15 cellular contexts compared by ENCODE assay signal in the genomic region with DNA sequence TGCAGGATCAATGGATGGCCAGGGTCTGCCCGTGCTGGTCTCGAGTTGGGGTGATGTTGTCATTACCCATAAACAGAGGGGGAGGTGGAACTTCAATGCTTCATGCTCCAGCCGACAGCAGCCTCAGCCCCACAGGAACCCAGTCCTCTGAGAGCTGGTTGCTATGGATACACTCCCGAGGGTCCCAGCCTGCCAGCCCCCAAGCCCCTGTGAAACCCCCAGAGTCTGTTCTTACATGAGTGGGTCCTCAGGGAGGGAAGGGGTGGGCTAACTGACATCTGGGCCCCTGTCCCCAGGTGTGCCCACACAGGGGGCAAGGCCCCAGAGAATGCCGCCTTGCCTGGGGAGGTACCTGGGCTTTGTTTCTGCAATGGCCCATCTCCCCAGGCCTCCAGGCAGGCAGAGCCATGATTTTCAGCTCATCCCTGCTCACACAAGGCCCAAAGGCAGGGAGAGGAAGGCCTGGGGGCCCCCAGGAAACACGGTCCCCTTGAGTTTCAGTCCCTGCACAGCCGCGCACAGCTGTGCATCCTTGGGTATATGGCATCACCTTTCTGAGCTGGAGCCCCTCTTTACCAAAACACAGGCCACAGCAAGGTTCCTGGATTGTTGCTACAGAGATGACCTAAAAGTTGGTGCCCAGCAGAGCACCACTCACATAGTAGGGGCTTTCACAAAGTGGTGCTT.
DNase-seq lines count a peak whose midpoint lies in the region; ATAC-seq and TF ChIP-seq lines count a peak whose summit lies in the region.
"Had no signal": no experiment of that assay in that cellular context is flagged by ENCODE, and none has a peak within 500 bp of the region (broad histone marks: within the 10 kb centered on the region; RNA-seq: fewer than 3 reads in every experiment).

No MANE protein-coding gene starts in this region.

- H3K9ac ChIP-seq in H9 (ENCODE audit: extremely low read depth, insufficient read length, low read length) = no peak overlapping the region
- no peak overlapping the region for H3K9ac ChIP-seq in neuronal stem cell (ENCODE audit: low read depth, low read length, poor library complexity)

- H3K9me3 Mint-ChIP-seq in H9 = peaks cover 0 to 4% of the 10 kb centered on the region in 2 experiments; a peak in 2 of 5 replicates
- H3K9me3 Mint-ChIP-seq in activated naive CD4-positive, alpha-beta T cell treated with anti-CD3 and anti-CD28 coated beads, Interleukin-2, amount 50 U/mL, for 72 hours = no peaks in the 10 kb centered on the region
- H3K9me3 Mint-ChIP-seq: CD8-positive, alpha-beta memory T cell had no signal

- H4K91ac ChIP-seq in H9 (ENCODE audit: insufficient read length, low read depth, low read length) (no peak overlapping the region), neuronal stem cell (ENCODE audit: low read depth, low read length, poor library complexity) (no peak overlapping the region)

- H4K8ac ChIP-seq in H9 (replicated peaks; ENCODE audit: insufficient read length, low read depth, low read length) (no peak overlapping the region), neuronal stem cell (ENCODE audit: low read depth, low read length) (no peak overlapping the region)

- no peak overlapping the region for H3K4me2 ChIP-seq in H9 (ENCODE audit: insufficient read depth, insufficient read length, low read length)
- peak overlapping the region; percentile 3 for H3K4me2 ChIP-seq in neuronal stem cell (ENCODE audit: insufficient read depth, low read length, poor library complexity, severe bottlenecking)

- H2AFZ ChIP-seq in ACC112 (ENCODE audit: low read length, unreplicated experiment) = no peak overlapping the region
- H2AFZ ChIP-seq in H9 (ENCODE audit: low read length) = no peak overlapping the region
- H2AFZ ChIP-seq in neuronal stem cell (ENCODE audit: low read length) = no peak overlapping the region

- peaks cover 15 to 32% (median 19%) of the 10 kb centered on the region in 3 experiments for H3K36me3 Mint-ChIP-seq in H9 (ENCODE audit: insufficient read depth in 1 of 3, low read depth in 3 of 3)
- H3K36me3 Mint-ChIP-seq in activated naive CD4-positive, alpha-beta T cell treated with anti-CD3 and anti-CD28 coated beads, Interleukin-2, amount 50 U/mL, for 72 hours = no peaks in the 10 kb centered on the region
- H3K36me3 Mint-ChIP-seq: CD8-positive, alpha-beta memory T cell had no signal

- H2AK5ac ChIP-seq in H9 (ENCODE audit: insufficient read length, low read length) = no peak overlapping the region
- H2AK5ac ChIP-seq in neuronal stem cell (ENCODE audit: low read depth, low read length) = no peak overlapping the region

- peak overlapping the region in 2 of 3 experiments; percentile 11 to 76; a peak in 1 of 7 replicates for H3K27ac Mint-ChIP-seq in H9
- H3K27ac Mint-ChIP-seq in activated naive CD4-positive, alpha-beta T cell treated with anti-CD3 and anti-CD28 coated beads, Interleukin-2, amount 50 U/mL, for 72 hours = no peak overlapping the region
- H3K27ac Mint-ChIP-seq: CD8-positive, alpha-beta memory T cell had no signal

- peaks cover 3 to 9% of the 10 kb centered on the region in 2 experiments; a peak in 1 of 4 replicates for H3K4me1 Mint-ChIP-seq in H9
- H3K4me1 Mint-ChIP-seq: CD8-positive, alpha-beta memory T cell had no signal

- H3K4me1 ChIP-seq in ACC112 (ENCODE audit: control insufficient read depth, insufficient read depth, low read length, unreplicated experiment) (peaks cover 11% of the 10 kb centered on the region), H9 (ENCODE audit: insufficient read depth, low read length) (no peaks in the 10 kb centered on the region), neuronal stem cell (ENCODE audit: control insufficient read depth in 2 of 2, insufficient read depth in 1 of 2, low read depth in 1 of 2, low read length in 2 of 2) (peaks cover 2 to 3% of the 10 kb centered on the region in 2 donors), left lung (no peaks in the 10 kb centered on the region)
- H3K4me1 ChIP-seq: Peyer's patch had no signal

- H3K23ac ChIP-seq in H9 (ENCODE audit: insufficient read length, low read depth, low read length) = no peak overlapping the region
- H3K23ac ChIP-seq in neuronal stem cell (ENCODE audit: low read depth, low read length, poor library complexity) = no peak overlapping the region

- no peak overlapping the region for H3T11ph ChIP-seq in H9 (ENCODE audit: low read length)

- H2BK5ac ChIP-seq in H9 (ENCODE audit: insufficient read length, low read length) (no peak overlapping the region), neuronal stem cell (ENCODE audit: low read length) (peak overlapping the region; percentile 80)

- no peak overlapping the region for H2BK15ac ChIP-seq in H9 (ENCODE audit: low read depth, low read length)
- no peak overlapping the region for H2BK15ac ChIP-seq in neuronal stem cell (ENCODE audit: low read length)

- no peak overlapping the region for H4K5ac ChIP-seq in H9 (ENCODE audit: insufficient read length, low read depth, low read length)

- H3K56ac ChIP-seq in H9 (ENCODE audit: insufficient read length, low read depth, low read length) = no peak overlapping the region

- H3K4ac ChIP-seq in H9 (ENCODE audit: low read depth, low read length) (no peak overlapping the region), neuronal stem cell (ENCODE audit: low read length) (no peak overlapping the region)

- intact Hi-C loops in left lung (cut with DNase I) = no loop called here

- H3K79me2 ChIP-seq in ACC112 (ENCODE audit: control insufficient read depth, insufficient read depth, low read length, unreplicated experiment) (no peaks in the 10 kb centered on the region), H9 (ENCODE audit: insufficient read depth, low read length) (no peaks in the 10 kb centered on the region)

- H2BK12ac ChIP-seq in H9 (ENCODE audit: insufficient read length, low read depth, low read length) (no peak overlapping the region), neuronal stem cell (ENCODE audit: low read length) (no peak overlapping the region)

- DNase-seq in H9 (peak; percentile 10), coronary artery (ENCODE audit: low spot score) (peak; percentile 63), neuronal stem cell (ENCODE audit: low spot score) (no peak), left lung (no peak), NCI-H1417 treated with DMSO at 0.1 percent for 48 hours (lab: John Stamatoyannopoulos, UW) (no peak)
- no peak for DNase-seq in activated naive CD4-positive, alpha-beta T cell treated with anti-CD3 and anti-CD28 coated beads, Interleukin-2, amount 50 U/mL, for 72 hours (ENCODE audit: low spot score in 2 of 2)
- DNase-seq: BE2C; CD8-positive, alpha-beta memory T cell; Kasumi-1; NCI-H1417; NCI-H2029; NCI-H524; Peyer's patch; SHP77 treated with DMSO at 0.1 percent for 48 hours had no signal

- no peak for ATAC-seq in activated naive CD4-positive, alpha-beta T cell treated with anti-CD3 and anti-CD28 coated beads, Interleukin-2, amount 50 U/mL, for 72 hours
- ATAC-seq in left lung = no peak

- no peak overlapping the region for H2BK120ac ChIP-seq in H9 (ENCODE audit: low read depth, low read length, poor library complexity, severe bottlenecking)
- peak overlapping the region; percentile 73 for H2BK120ac ChIP-seq in neuronal stem cell (ENCODE audit: low read depth, low read length)

- no peak overlapping the region for H2BK20ac ChIP-seq in H9 (ENCODE audit: low read depth, low read length, poor library complexity, severe bottlenecking)

- no CpG with 5 or more reads among the region's 8 CpGs for WGBS in H9 (ENCODE audit: extremely low coverage, insufficient read length, low lambda C conversion rate)
- WGBS in neuronal stem cell (ENCODE audit: extremely low coverage in 2 of 2, insufficient read length in 2 of 2, insufficient replicate concordance in 1 of 2), 2 donors = no CpG with 5 or more reads among the region's 8 CpGs

- H3K36me3 ChIP-seq in ACC112 (ENCODE audit: insufficient read depth, low read length) = no peaks in the 10 kb centered on the region
- peaks cover 32 to 78% of the 10 kb centered on the region in 2 donors for H3K36me3 ChIP-seq in neuronal stem cell (replicated peaks in 1 of 2; ENCODE audit: control insufficient read depth in 2 of 2, insufficient read depth in 2 of 2, low read length in 2 of 2)
- H3K36me3 ChIP-seq in left lung = no peaks in the 10 kb centered on the region
- H3K36me3 ChIP-seq: BE2C, Peyer's patch had no signal

- H3K9me3 ChIP-seq in H9 (ENCODE audit: control insufficient read depth, low read depth, low read length) (no peaks in the 10 kb centered on the region), neuronal stem cell (replicated peaks in 1 of 2; ENCODE audit: control insufficient read depth in 2 of 2, insufficient read depth in 1 of 2, low read depth in 1 of 2, low read length in 2 of 2) (peaks cover 6 to 17% of the 10 kb centered on the region in 2 donors), left lung (peaks cover 0 to 1% of the 10 kb centered on the region in 2 donors)
- H3K9me3 ChIP-seq: BE2C, Peyer's patch had no signal

- no peaks in the 10 kb centered on the region for H3K79me1 ChIP-seq in H9 (ENCODE audit: insufficient read depth, low read depth, low read length, poor library complexity, severe bottlenecking)
- H3K79me1 ChIP-seq in neuronal stem cell (ENCODE audit: low read depth, low read length) = peaks cover 12% of the 10 kb centered on the region

- no peaks in the 10 kb centered on the region for H4K20me1 ChIP-seq in H9 (ENCODE audit: control insufficient read depth, insufficient read depth, insufficient read length)

- H3K18ac ChIP-seq in H9 (ENCODE audit: insufficient read length, low read depth, low read length) = no peak overlapping the region
- H3K18ac ChIP-seq in neuronal stem cell (ENCODE audit: low read length) = peak overlapping the region; percentile 24

- no peaks in the 10 kb centered on the region for H3K27me3 Mint-ChIP-seq in H9 (ENCODE audit: low read depth)

- H3K27me3 ChIP-seq in ACC112 (ENCODE audit: insufficient read depth, low read length) = no peaks in the 10 kb centered on the region
- H3K27me3 ChIP-seq in H9 (ENCODE audit: insufficient read depth, low read length) = no peaks in the 10 kb centered on the region
- H3K27me3 ChIP-seq in neuronal stem cell (ENCODE audit: control insufficient read depth in 3 of 3, insufficient read depth in 3 of 3, low read depth in 1 of 3, low read length in 3 of 3) = no peaks in the 10 kb centered on the region
- no peaks in the 10 kb centered on the region for H3K27me3 ChIP-seq in left lung
- H3K27me3 ChIP-seq: BE2C, Peyer's patch had no signal

- H3K14ac ChIP-seq in H9 (ENCODE audit: insufficient read depth, low read length) (no peak overlapping the region), neuronal stem cell (ENCODE audit: low read length) (no peak overlapping the region)

- H3K4me3 ChIP-seq in ACC112 (ENCODE audit: low read depth, low read length) (no peak overlapping the region), coronary artery (no peak overlapping the region), neuronal stem cell (ENCODE audit: low read length in 2 of 2) (no peak overlapping the region), left lung (no peak overlapping the region)
- H3K4me3 ChIP-seq: Peyer's patch had no signal

- no peaks in the 10 kb centered on the region for H3K23me2 ChIP-seq in H9 (ENCODE audit: insufficient read length, low read depth, low read length, poor library complexity, severe bottlenecking)

- TF ChIP-seq CTCF in H9 (conservative IDR thresholded peaks at IDR 0.05) (no peak), coronary artery (IDR thresholded peaks at IDR 0.05) (no peak), left lung (IDR thresholded peaks at IDR 0.05) (no peak)

- H3K4me3 Mint-ChIP-seq in H9 = no peak overlapping the region
- H3K4me3 Mint-ChIP-seq: CD8-positive, alpha-beta memory T cell had no signal

- H3K27ac ChIP-seq in ACC112 (ENCODE audit: low read depth, low read length) (peak overlapping the region; percentile 19), H9 (ENCODE audit: insufficient read length, low read depth, low read length) (no peak overlapping the region), coronary artery (peak overlapping the region in 1 of 2 donors; percentile 48), neuronal stem cell (replicated peaks; ENCODE audit: low read length) (no peak overlapping the region), left lung (no peak overlapping the region)
- H3K27ac ChIP-seq: Peyer's patch had no signal

Comparison
In these comparisons a context has a peak if more than half of its experiments do, and no peak if none do; other contexts are left out.
1. DNase-seq: peak in H9 (single experiment) and coronary artery (single experiment); none in neuronal stem cell (single experiment), activated naive CD4-positive, alpha-beta T cell treated with anti-CD3 and anti-CD28 coated beads, Interleukin-2, amount 50 U/mL, for 72 hours (0 of 2), left lung (0 of 2) and NCI-H1417 treated with DMSO at 0.1 percent for 48 hours (single experiment).
2. H3K27ac Mint-ChIP-seq: peak in H9 (2 of 3); none in activated naive CD4-positive, alpha-beta T cell treated with anti-CD3 and anti-CD28 coated beads, Interleukin-2, amount 50 U/mL, for 72 hours (0 of 2).